ENCODE assay signal across 8 cellular contexts in the genomic region with DNA sequence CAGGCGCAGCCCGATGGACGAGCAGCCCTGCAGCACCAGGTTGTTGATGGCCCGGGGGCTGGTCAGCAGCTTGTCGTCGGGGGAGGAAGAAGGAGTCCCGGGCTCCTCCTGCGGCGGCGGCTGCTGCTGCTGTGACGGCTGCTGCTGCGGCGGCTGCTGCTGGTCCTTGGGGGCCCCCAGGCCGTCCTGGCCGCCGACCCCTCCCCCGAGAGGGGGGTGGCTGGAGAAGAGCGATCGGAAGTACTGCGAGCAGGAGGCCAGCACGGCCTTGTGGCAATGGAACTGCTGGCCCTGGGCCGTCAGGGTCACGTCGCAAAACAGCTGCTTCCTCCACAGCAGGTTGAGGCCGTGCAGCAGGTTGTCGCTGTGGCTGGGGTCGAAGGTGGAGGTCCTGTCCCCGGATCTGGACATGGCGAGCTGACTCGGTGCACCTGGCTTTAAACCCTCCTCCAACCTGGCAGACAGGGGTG. TPM values are rescaled to one million over a fixed set of nuclear protein-coding genes. Genes with fewer than 3 reads are reported as not detected.
DNase-seq lines count a peak whose midpoint lies in the region; ATAC-seq and TF ChIP-seq lines count a peak whose summit lies in the region.

No MANE protein-coding gene starts in this region.

- no TSS peak for BruUV-seq in Calu3 (replicated peaks; lab: Mats Ljungman, UMichigan)

- TF ChIP-seq CTCF in Calu3 (IDR thresholded peaks at IDR 0.05; ENCODE audit: unreplicated experiment) (no peak), esophagus muscularis mucosa (IDR thresholded peaks at IDR 0.05) (no peak), osteoblast (IDR thresholded peaks at IDR 0.05; ENCODE audit: extremely low read depth, low read depth, low read length) (no peak)

- H3K4me3 ChIP-seq in esophagus muscularis mucosa (peak overlapping the region; percentile 43 to 60 (median 50)), osteoblast (ENCODE audit: insufficient read depth, low read length) (no peak overlapping the region)

- no peak for DNase-seq in Calu3
- peak; percentile 52 for DNase-seq in NCI-H146 treated with DMSO at 0.1 percent for 48 hours (lab: John Stamatoyannopoulos, UW; ENCODE audit: unreplicated experiment)
- no peak for DNase-seq in esophagus muscularis mucosa (ENCODE audit: extremely low spot score)
- peak; percentile 75 for DNase-seq in osteoblast (ENCODE audit: insufficient read length, low spot score, missing footprints)
- no peak for DNase-seq in NCI-H187 (lab: John Stamatoyannopoulos, UW)
- no peak for DNase-seq in NCI-H748 (lab: John Stamatoyannopoulos, UW; ENCODE audit: unreplicated experiment)
- DNase-seq in OCI-M2 (lab: John Stamatoyannopoulos, UW; ENCODE audit: unreplicated experiment) = no peak

- peaks cover 31% of the 10 kb centered on the region for H3K27me3 Mint-ChIP-seq in Calu3 (ENCODE audit: unreplicated experiment)

- H3K36me3 Mint-ChIP-seq in Calu3 (ENCODE audit: insufficient read depth, unreplicated experiment) = peaks cover 14% of the 10 kb centered on the region

- ATAC-seq in GM21737 (IDR thresholded peaks at IDR 0.05; ENCODE audit: unreplicated experiment) = no peak

- H3K9me3 ChIP-seq in esophagus muscularis mucosa (no peaks in the 10 kb centered on the region), osteoblast (ENCODE audit: low read depth, low read length) (no peaks in the 10 kb centered on the region)

- WGBS in esophagus muscularis mucosa = 5% methylated on average over 12 of the region's 30 CpGs

- no peaks in the 10 kb centered on the region for H3K4me1 Mint-ChIP-seq in Calu3 (ENCODE audit: low read depth, unreplicated experiment)

- CTCF ChIA-PET in Calu3 (lab: Charles Lee) = no interaction called here

- H3K4me2 ChIP-seq in osteoblast (ENCODE audit: insufficient read depth, low read length) = no peak overlapping the region

- no peak overlapping the region for H3K27ac Mint-ChIP-seq in Calu3 (ENCODE audit: unreplicated experiment)

- intact Hi-C loops in Calu3 (cut with micrococcal nuclease; ENCODE audit: unreplicated experiment) = no loop called here
- intact Hi-C loops in esophagus muscularis mucosa (cut with DNase I) = no loop called here

- H3K4me1 ChIP-seq in esophagus muscularis mucosa (peaks cover 19 to 37% (median 30%) of the 10 kb centered on the region in 4 donors), osteoblast (ENCODE audit: insufficient read depth, low read length) (no peaks in the 10 kb centered on the region)

- H3K36me3 ChIP-seq in esophagus muscularis mucosa = no peaks in the 10 kb centered on the region
- no peaks in the 10 kb centered on the region for H3K36me3 ChIP-seq in osteoblast (ENCODE audit: insufficient read depth, low read length)

- H2AFZ ChIP-seq in osteoblast (ENCODE audit: low read length) = no peak overlapping the region

- no peaks in the 10 kb centered on the region for H3K9me3 Mint-ChIP-seq in Calu3 (ENCODE audit: low read depth, unreplicated experiment)

- H3K4me3 Mint-ChIP-seq in Calu3 (ENCODE audit: low read depth, unreplicated experiment) = peak overlapping the region; percentile 78

- no peak for TF ChIP-seq POLR2A in esophagus muscularis mucosa (IDR thresholded peaks at IDR 0.05; ENCODE audit: low read depth)

- H3K27ac ChIP-seq in esophagus muscularis mucosa (replicated peaks in 1 of 4) = no peak overlapping the region
- H3K27ac ChIP-seq in osteoblast (ENCODE audit: low read depth, low read length) = no peak overlapping the region

- H3K27me3 ChIP-seq in esophagus muscularis mucosa (peaks cover 0 to 58% (median 32%) of the 10 kb centered on the region in 4 donors), osteoblast (ENCODE audit: insufficient read depth, low read length) (peaks cover 35% of the 10 kb centered on the region)

- no peak for TF ChIP-seq EP300 in esophagus muscularis mucosa (IDR thresholded peaks at IDR 0.05)

- H4K20me1 ChIP-seq in osteoblast (ENCODE audit: insufficient read depth, low read length) = no peaks in the 10 kb centered on the region

- no peaks in the 10 kb centered on the region for H3K79me2 ChIP-seq in osteoblast (ENCODE audit: insufficient read depth, low read length)

RNA-seq across cellular contexts. Expression of gene KLHL14, which starts 2.6 kb away (rescaled TPM):
- total RNA-seq in Calu3 (2022) = 0.07 TPM in 1 of 2 replicates, not detected in the other
- under 1 TPM in 3 of 4 donors, not detected in 1; 0.06 to 0.50 (median 0.26) TPM for total RNA-seq in esophagus muscularis mucosa
- not detected in 2 replicates for total RNA-seq in osteoblast

Comparison
In these comparisons a context has a peak if more than half of its experiments do, and no peak if none do; other contexts are left out.
1. DNase-seq: peak in NCI-H146 treated with DMSO at 0.1 percent for 48 hours (single experiment) and osteoblast (single experiment); none in Calu3 (single experiment), esophagus muscularis mucosa (single experiment), NCI-H187 (0 of 2), NCI-H748 (single experiment) and OCI-M2 (single experiment).